In the genomic region with DNA sequence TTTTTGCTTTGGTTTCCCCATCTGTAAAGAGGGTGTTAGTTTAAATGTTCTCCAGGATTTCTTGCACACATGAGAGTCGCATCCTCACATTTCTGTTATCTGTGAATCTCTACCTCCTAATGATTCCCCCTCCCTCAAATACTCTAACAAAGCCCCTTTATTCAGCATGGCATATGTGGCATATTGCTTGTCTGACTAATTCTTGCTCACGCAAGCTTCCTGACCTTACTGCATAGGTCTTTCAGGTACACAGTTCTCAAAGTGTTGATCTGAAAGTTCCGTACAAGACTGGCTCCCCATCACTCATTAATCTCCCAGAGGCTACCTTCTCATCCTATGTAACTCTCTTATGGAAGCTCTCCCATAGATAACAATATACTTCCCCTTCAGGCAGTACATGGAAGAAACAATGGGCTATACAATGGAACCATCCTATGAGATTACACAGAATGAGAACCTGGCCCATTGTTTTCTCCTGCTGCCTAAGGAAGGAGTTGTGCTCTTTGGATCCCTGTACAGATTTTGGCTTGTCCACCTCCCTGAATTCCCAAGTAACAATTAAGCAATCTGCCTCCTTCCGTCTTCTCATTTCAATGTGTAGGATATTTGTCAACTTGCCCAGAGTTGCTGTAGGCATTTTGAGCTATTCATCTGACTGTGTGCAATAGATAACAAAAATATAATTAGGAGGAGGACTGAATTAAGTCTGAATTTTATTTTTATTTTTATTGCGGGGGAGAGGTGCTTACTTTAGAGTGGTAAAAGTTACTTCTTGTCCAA, we compare ENCODE assay signal across 23 cellular contexts. TPM values are rescaled to one million over a fixed set of nuclear protein-coding genes. Genes with fewer than 3 reads are reported as not detected.
"Had no signal": no experiment of that assay in that cellular context is flagged by ENCODE, and none has a peak within 500 bp of the region (broad histone marks: within the 10 kb centered on the region; RNA-seq: fewer than 3 reads in every experiment).

No MANE protein-coding gene starts in this region.

- H3K9me3 Mint-ChIP-seq: endodermal cell; immature natural killer cell; naive thymus-derived CD8-positive, alpha-beta T cell; neural crest cell; stimulated activated naive B cell treated with anti-CD40 and anti-IgM and Interleukin-4, amounts not matched to agents 10 μg/mL and 1 μg/mL and 100 μg/mL, for 72 hours had no signal

- H3K4me3 Mint-ChIP-seq: endodermal cell; immature natural killer cell; naive thymus-derived CD8-positive, alpha-beta T cell; neural crest cell; stimulated activated naive B cell treated with anti-CD40 and anti-IgM and Interleukin-4, amounts not matched to agents 10 μg/mL and 1 μg/mL and 100 μg/mL, for 72 hours had no signal

- H3K4me1 ChIP-seq: gastroesophageal sphincter, right atrium auricular region, stomach had no signal

- H3K27me3 ChIP-seq: ovary, right atrium auricular region, sigmoid colon, stomach had no signal

- H3K36me3 Mint-ChIP-seq: immature natural killer cell; naive thymus-derived CD8-positive, alpha-beta T cell; stimulated activated naive B cell treated with anti-CD40 and anti-IgM and Interleukin-4, amounts not matched to agents 10 μg/mL and 1 μg/mL and 100 μg/mL, for 72 hours had no signal

- ATAC-seq: esophagus mucosa; gastroesophageal sphincter; left cardiac atrium; left ventricle myocardium superior; mucosa of descending colon; naive thymus-derived CD8-positive, alpha-beta T cell; stimulated activated naive B cell treated with anti-CD40 and anti-IgM and Interleukin-4, amounts not matched to agents 10 μg/mL and 1 μg/mL and 100 μg/mL, for 72 hours had no signal

- H3K36me3 ChIP-seq: gastroesophageal sphincter, ovary, right atrium auricular region, sigmoid colon, stomach had no signal

- H3K9me3 ChIP-seq: gastroesophageal sphincter, mucosa of descending colon, ovary, right atrium auricular region, sigmoid colon, stomach had no signal

- DNase-seq: effector CD4-positive, alpha-beta T cell; endodermal cell; foreskin fibroblast; immature natural killer cell; kidney; left cardiac atrium; left ventricle myocardium superior; mucosa of descending colon; naive thymus-derived CD8-positive, alpha-beta T cell; nucleus accumbens; ovary; sigmoid colon; stimulated activated CD4-positive, alpha-beta T cell treated with anti-CD3 and anti-CD28 coated beads, Interleukin-2, amount 100 ng/mL, for 24 hours; stimulated activated CD4-positive, alpha-beta T cell treated with anti-CD3 and anti-CD28 coated beads, Interleukin-4, amount 100 ng/mL, for 4 hours; stimulated activated naive B cell treated with anti-CD40 and anti-IgM and Interleukin-4, amounts not matched to agents 10 μg/mL and 1 μg/mL and 100 μg/mL, for 72 hours; stomach had no signal

- H3K27ac ChIP-seq: coronary artery, gastroesophageal sphincter, ovary, right atrium auricular region, sigmoid colon, skin epidermis, stomach had no signal

- H3K4me1 Mint-ChIP-seq: endodermal cell, neural crest cell had no signal

- H3K4me3 ChIP-seq: coronary artery, gastroesophageal sphincter, mucosa of descending colon, ovary, right atrium auricular region, sigmoid colon, skin epidermis, stomach had no signal

- FAIRE-seq: endothelial cell of umbilical vein, kidney had no signal

- H3K27ac Mint-ChIP-seq: endodermal cell; immature natural killer cell; naive thymus-derived CD8-positive, alpha-beta T cell; stimulated activated naive B cell treated with anti-CD40 and anti-IgM and Interleukin-4, amounts not matched to agents 10 μg/mL and 1 μg/mL and 100 μg/mL, for 72 hours had no signal

RNA-seq across cellular contexts. Expression of a gene that starts 51.0 kb away (rescaled TPM):
- total RNA-seq: naive thymus-derived CD8-positive, alpha-beta T cell; neural crest cell had no signal
- polyA plus RNA-seq: immature natural killer cell; naive thymus-derived CD8-positive, alpha-beta T cell had no signal
